Comparison of ENCODE assay signal across 8 cellular contexts in genomic region chr22:42930810-42931420, GRCh38.
DNase-seq lines count a peak whose midpoint lies in the region; ATAC-seq and TF ChIP-seq lines count a peak whose summit lies in the region.

No MANE protein-coding gene starts in this region.

- H3K9me3 Mint-ChIP-seq in Caco-2 (ENCODE audit: unreplicated experiment) = no peaks in the 10 kb centered on the region

- H3K27me3 Mint-ChIP-seq in Caco-2 (ENCODE audit: insufficient read depth, unreplicated experiment) = no peaks in the 10 kb centered on the region

- H3K4me1 Mint-ChIP-seq in Caco-2 (ENCODE audit: low read depth, unreplicated experiment) = peaks cover 46% of the 10 kb centered on the region

- H3K9me3 ChIP-seq in Caco-2 = no peaks in the 10 kb centered on the region
- H3K9me3 ChIP-seq in testis = no peaks in the 10 kb centered on the region

- peak; percentile 13 for ATAC-seq in HG02973 (IDR thresholded peaks at IDR 0.05; ENCODE audit: unreplicated experiment)
- no peak for ATAC-seq in HG03025 (IDR thresholded peaks at IDR 0.05; ENCODE audit: low FRiP score, unreplicated experiment)

- CTCF ChIA-PET in Caco-2 (lab: Charles Lee) = no interaction called here

- WGBS in testis, 2 donors = 82 to 89% methylated on average over 9 of the region's 9 CpGs

- BruUV-seq in Caco-2 (replicated peaks; lab: Mats Ljungman, UMichigan) = no TSS peak

- no peak for TF ChIP-seq CTCF in Caco-2 (IDR thresholded peaks at IDR 0.05; ENCODE audit: insufficient read depth in 1 of 2, low read depth in 1 of 2, low read length in 1 of 2, severe bottlenecking in 1 of 2, unreplicated experiment in 1 of 2)
- TF ChIP-seq CTCF in cardiac fibroblast (IDR thresholded peaks at IDR 0.05; ENCODE audit: low read depth, low read length) = peak; percentile 34
- TF ChIP-seq CTCF in testis (IDR thresholded peaks at IDR 0.05) = no peak

- peaks cover 34% of the 10 kb centered on the region for H3K4me1 ChIP-seq in Caco-2
- peaks cover 64% of the 10 kb centered on the region for H3K4me1 ChIP-seq in testis

- peak overlapping the region in 1 of 2 donors; percentile 83 for H3K27ac ChIP-seq in testis

- H3K36me3 ChIP-seq in Caco-2 (ENCODE audit: control insufficient read depth, insufficient read depth, low read length) (no peaks in the 10 kb centered on the region), testis (ENCODE audit: low read depth, missing control alignments) (no peaks in the 10 kb centered on the region)

- TF ChIP-seq POLR2A in testis (IDR thresholded peaks at IDR 0.05) = no peak

- DNase-seq in Caco-2 (no peak), cardiac fibroblast (ENCODE audit: low read depth in 2 of 2) (peak in 1 of 2 donors; percentile 70), myocyte (ENCODE audit: low read depth) (peak; percentile 82), NCI-H1930 (lab: John Stamatoyannopoulos, UW) (no peak), testis (no peak), putamen (ENCODE audit: low spot score) (no peak)

- intact Hi-C loops in Caco-2 (cut with micrococcal nuclease; ENCODE audit: unreplicated experiment) (no loop called here), testis (cut with DNase I; ENCODE audit: low total_unique reads) (no loop called here)

- H3K27me3 ChIP-seq in Caco-2 (replicated peaks; ENCODE audit: control insufficient read depth, insufficient read depth, low read length) = no peaks in the 10 kb centered on the region
- H3K27me3 ChIP-seq in testis = no peaks in the 10 kb centered on the region

- H3K36me3 Mint-ChIP-seq in Caco-2 (ENCODE audit: insufficient read depth, unreplicated experiment) = peaks cover 63% of the 10 kb centered on the region

- H3K4me3 Mint-ChIP-seq in Caco-2 (ENCODE audit: unreplicated experiment) = no peak overlapping the region

- POLR2A ChIA-PET in Caco-2 (lab: Charles Lee) = no interaction called here

- peak overlapping the region; percentile 46 for H3K27ac Mint-ChIP-seq in Caco-2 (ENCODE audit: unreplicated experiment)

- H3K4me3 ChIP-seq in Caco-2 (ENCODE audit: low read depth, low read length) (no peak overlapping the region), cardiac fibroblast (replicated peaks in 1 of 2; ENCODE audit: low read depth in 2 of 2, low read length in 2 of 2) (no peak overlapping the region), testis (no peak overlapping the region)
